In the genomic region with DNA sequence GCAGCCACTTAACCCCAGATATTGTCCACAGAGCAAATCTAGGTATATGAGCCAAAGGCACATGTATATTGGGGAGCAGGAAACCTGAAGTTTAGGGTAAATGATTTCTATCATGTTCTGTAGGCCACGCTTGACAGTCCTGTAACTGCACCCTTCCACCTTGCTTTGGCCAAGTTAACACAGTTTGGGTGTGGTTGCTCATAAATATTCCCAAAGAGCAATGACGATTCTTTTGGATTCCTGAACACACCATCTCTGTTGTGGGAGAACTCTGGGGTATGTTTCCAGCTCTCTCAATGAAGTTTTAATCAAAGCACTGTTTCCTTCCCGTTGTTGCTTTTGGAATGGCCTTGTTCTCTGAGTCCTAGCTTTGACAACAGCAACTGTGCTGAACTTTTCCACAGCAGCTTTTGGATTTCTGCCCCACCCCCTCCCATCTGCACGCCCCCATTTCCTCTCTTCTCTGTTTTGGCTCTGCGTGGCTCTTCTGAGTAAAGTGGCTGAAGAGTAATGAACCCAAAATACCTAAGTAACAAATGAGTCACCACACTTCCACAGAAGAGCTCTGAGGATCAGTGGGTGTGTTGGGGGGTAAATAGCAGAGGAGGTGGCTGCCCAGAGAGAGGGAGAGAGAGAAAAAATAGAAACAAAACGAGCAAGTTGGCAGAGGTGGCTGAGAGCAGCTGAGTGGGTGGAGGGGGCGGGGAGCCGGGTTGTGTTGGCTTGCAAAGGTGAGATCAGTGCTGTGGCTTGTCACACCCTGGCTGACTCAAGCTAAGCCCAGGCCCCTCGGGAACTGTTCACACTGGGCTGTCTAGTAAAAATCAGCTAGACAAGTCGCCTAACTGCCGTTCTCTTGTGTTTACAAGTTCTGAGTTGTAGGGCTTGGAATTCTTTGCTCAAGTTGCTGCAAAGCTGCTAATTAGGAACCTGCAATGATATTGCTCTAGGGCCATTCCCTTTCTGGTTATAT, we compare ENCODE assay signal across 9 cellular contexts. TPM values are rescaled to one million over a fixed set of nuclear protein-coding genes. Genes with fewer than 3 reads are reported as not detected.
DNase-seq lines count a peak whose midpoint lies in the region; ATAC-seq and TF ChIP-seq lines count a peak whose summit lies in the region.
"Had no signal": no experiment of that assay in that cellular context is flagged by ENCODE, and none has a peak within 500 bp of the region (broad histone marks: within the 10 kb centered on the region; RNA-seq: fewer than 3 reads in every experiment).

No MANE protein-coding gene starts in this region.

- no peaks in the 10 kb centered on the region for H4K20me1 ChIP-seq in GM23338 (replicated peaks; ENCODE audit: insufficient read depth)

- H3K36me3 Mint-ChIP-seq in GM23338 (ENCODE audit: low read depth), result no peaks in the 10 kb centered on the region

- ATAC-seq in GM23338 (peak; percentile 97), lung (ENCODE audit: insufficient read depth, low FRiP score) (peak; percentile 95)

- H3K4me2 ChIP-seq in GM23338, result peak overlapping the region; percentile 75

- H3K9me3 Mint-ChIP-seq in GM23338, result no peaks in the 10 kb centered on the region

- 15 to 36% methylated on average over 11 of the region's 11 CpGs for WGBS in lung, 2 donors

- H3K27me3 ChIP-seq in GM23338 (ENCODE audit: insufficient read depth), result no peaks in the 10 kb centered on the region
- no peaks in the 10 kb centered on the region for H3K27me3 ChIP-seq in lung (ENCODE audit: control insufficient read depth, insufficient read depth)
- H3K27me3 ChIP-seq: neutrophil had no signal

- peaks cover 8% of the 10 kb centered on the region; the same call in 1 of the 2 replicates for H3K4me1 ChIP-seq in GM23338 (ENCODE audit: insufficient read depth)
- H3K4me1 ChIP-seq in lung (ENCODE audit: control insufficient read depth in 2 of 2, insufficient read depth in 2 of 2, low read length in 2 of 2), result peaks cover 8 to 31% of the 10 kb centered on the region in 2 donors

- H3K27ac ChIP-seq in GM23338 (ENCODE audit: low read depth) (no peak overlapping the region; the same call in 1 of the 2 replicates), KOPT-K1 (ENCODE audit: low read depth, low read length, poor library complexity, severe bottlenecking) (peak overlapping the region; percentile 58), coronary artery (peak overlapping the region; percentile 75 to 86), lung (ENCODE audit: low read depth in 1 of 2, low read length in 1 of 2) (peak overlapping the region; percentile 88 to 97)
- H3K27ac ChIP-seq: neutrophil had no signal

- H3K36me3 ChIP-seq in GM23338 (ENCODE audit: insufficient read depth) (no peaks in the 10 kb centered on the region), KOPT-K1 (ENCODE audit: insufficient read depth, low read length) (no peaks in the 10 kb centered on the region), lung (ENCODE audit: control insufficient read depth in 2 of 2, insufficient read depth in 2 of 2, low read length in 2 of 2) (no peaks in the 10 kb centered on the region)
- H3K36me3 ChIP-seq: neutrophil had no signal

- TF ChIP-seq CTCF in GM23338 (conservative IDR thresholded peaks at IDR 0.05; ENCODE audit: low read depth in 2 of 2) (no peak), coronary artery (IDR thresholded peaks at IDR 0.05) (no peak), lung (IDR thresholded peaks at IDR 0.05; ENCODE audit: control extremely low read depth, extremely low read depth) (no peak)

- H3K79me2 ChIP-seq in GM23338 (replicated peaks; ENCODE audit: insufficient read depth), result no peaks in the 10 kb centered on the region

- H3K9me2 ChIP-seq in GM23338 (ENCODE audit: insufficient read depth), result no peaks in the 10 kb centered on the region

- peak; percentile 72 for DNase-seq in GM04504 (ENCODE audit: low read depth)
- DNase-seq in GM23338 (ENCODE audit: low spot score), result peak; percentile 41
- DNase-seq in activated CD4-positive, alpha-beta T cell treated with anti-CD3 and anti-CD28 coated beads for 4 hours, result peak; percentile 97 to 98
- peak; percentile 90 for DNase-seq in coronary artery (ENCODE audit: low spot score)
- DNase-seq in lung (ENCODE audit: low spot score), result peak; percentile 90
- peak; percentile 90 to 97 (median 96) for DNase-seq in stimulated activated CD4-positive, alpha-beta T cell treated with anti-CD3 and anti-CD28 coated beads, TNF-alpha, amount 100 ng/mL, for 48 hours (ENCODE audit: low read depth in 3 of 3)
- no peak for DNase-seq in NCI-H524 treated with DMSO at 0.1 percent for 48 hours (lab: John Stamatoyannopoulos, UW)

- no peaks in the 10 kb centered on the region for H3K9me3 ChIP-seq in KOPT-K1 (ENCODE audit: insufficient read depth, low read length, poor library complexity, severe bottlenecking)
- no peaks in the 10 kb centered on the region for H3K9me3 ChIP-seq in lung (ENCODE audit: control insufficient read depth in 2 of 2, insufficient read depth in 1 of 2, low read length in 1 of 2)
- H3K9me3 ChIP-seq: neutrophil had no signal

- H3K27ac Mint-ChIP-seq in GM23338, result peak overlapping the region; percentile 33; the same call in 1 of the 2 replicates

- no peaks in the 10 kb centered on the region for H3F3A ChIP-seq in GM23338 (replicated peaks; ENCODE audit: low read depth)

- H3K4me3 ChIP-seq in GM23338, result peak overlapping the region; percentile 31; the same call in 1 of the 2 replicates
- peak overlapping the region; percentile 41 for H3K4me3 ChIP-seq in coronary artery
- no peak overlapping the region for H3K4me3 ChIP-seq in lung

- H3K4me1 Mint-ChIP-seq in GM23338, result peaks cover 10% of the 10 kb centered on the region

- H2AFZ ChIP-seq in GM23338, result peak overlapping the region; percentile 99

- H3K4me3 Mint-ChIP-seq in GM23338, result no peak overlapping the region; the same call in 2 of the 3 replicates

- no peaks in the 10 kb centered on the region for H3K27me3 Mint-ChIP-seq in GM23338 (ENCODE audit: insufficient read depth, low read depth, poor library complexity)

TF ChIP-seq in GM23338, 12 proteins besides CTCF, POLR2A, EP300 and RAD21 (continues in another document):
- no peak for TF ChIP-seq ZNF114 (CRISPR knock-in tag; IDR thresholded peaks at IDR 0.05)
- no peak for TF ChIP-seq CREB1 (CRISPR knock-in tag; IDR thresholded peaks at IDR 0.05; ENCODE audit: low read depth)
- TF ChIP-seq ETS1 (IDR thresholded peaks at IDR 0.05), result no peak
- no peak for TF ChIP-seq POLR2AphosphoS5 (IDR thresholded peaks at IDR 0.05; ENCODE audit: low read depth)

RNA-seq across cellular contexts. Expression of gene RAP1A, which starts 26.9 kb away (rescaled TPM):
- 16.2 and 23.3 TPM in 2 replicates for total RNA-seq in GM23338 (2014; rRNA removed; shearing (Covaris generic))
- polyA plus RNA-seq in GM23338 (2016; fragmentation: Nextera tagmentation; extraction: Ambion mirVana) (23.0 and 28.1 TPM in 2 replicates), lung (10 to 100 TPM; 72.2 to 97.3 TPM)
- 10 to 100 TPM; 64.5 to 82.9 TPM for total RNA-seq in lung
